In genomic region chr18:35040988-35041751, GRCh38 we compare ENCODE assay signal across 8 cellular contexts. TPM values are rescaled to one million over a fixed set of nuclear protein-coding genes. Genes with fewer than 3 reads are reported as not detected.
DNase-seq lines count a peak whose midpoint lies in the region; ATAC-seq and TF ChIP-seq lines count a peak whose summit lies in the region.

Gene MAPRE2, plus strand, starts transcription at chr18:35041413. Its CDS starts 127 bp downstream, at chr18:35041540.

- TF ChIP-seq CTCF in chondrocyte (IDR thresholded peaks at IDR 0.05) (no peak), kidney epithelial cell (IDR thresholded peaks at IDR 0.05; ENCODE audit: insufficient read depth, low read length, poor library complexity, severe bottlenecking) (no peak)

- H3K4me3 Mint-ChIP-seq in chondrocyte (ENCODE audit: unreplicated experiment): peak within 1 kb of the TSS; percentile 95

- H3K27me3 ChIP-seq in kidney epithelial cell (ENCODE audit: control insufficient read depth, insufficient read depth, low read length): no peaks in the 10 kb centered on the region

- H3K4me3 ChIP-seq in kidney epithelial cell (ENCODE audit: low read depth, low read length): peak within 1 kb of the TSS; percentile 94

- DNase-seq in AG20443 (ENCODE audit: low spot score): peak; percentile 99
- peak; percentile 99 for DNase-seq in NCI-H510A (lab: John Stamatoyannopoulos, UW)
- DNase-seq in activated CD4-positive, alpha-beta T cell treated with anti-CD3 and anti-CD28 coated beads for 24 hours (ENCODE audit: low read depth in 2 of 2): peak; percentile 98 to 99
- DNase-seq in chondrocyte (ENCODE audit: low spot score): peak; percentile 99
- peak; percentile 86 for DNase-seq in kidney epithelial cell (ENCODE audit: low read depth)
- DNase-seq in stimulated activated CD4-positive, alpha-beta T cell treated with anti-CD3 and anti-CD28 coated beads, Interleukin-15, amount 100 ng/mL, for 48 hours (ENCODE audit: low read depth in 2 of 2): peak; percentile 95 to 99

- H3K36me3 Mint-ChIP-seq in chondrocyte (ENCODE audit: low read depth): no peaks in the 10 kb centered on the region

- no peaks in the 10 kb centered on the region for H3K36me3 ChIP-seq in kidney epithelial cell (ENCODE audit: control insufficient read depth, insufficient read depth, low read length)

- ATAC-seq in HG03432 (IDR thresholded peaks at IDR 0.05; ENCODE audit: unreplicated experiment): peak; percentile 83

- peak within 1 kb of the TSS; percentile 87 for H3K27ac Mint-ChIP-seq in chondrocyte (ENCODE audit: unreplicated experiment)

- peak; percentile 92 for TF ChIP-seq POLR2A in GM19099 (IDR thresholded peaks at IDR 0.05; ENCODE audit: extremely low read depth, insufficient read length, low read depth)

- no peaks in the 10 kb centered on the region for H3K9me3 Mint-ChIP-seq in chondrocyte (ENCODE audit: low read depth)

- H3K4me1 Mint-ChIP-seq in chondrocyte (ENCODE audit: low read depth): peaks cover 38% of the 10 kb centered on the region

- H3K27me3 Mint-ChIP-seq in chondrocyte (ENCODE audit: low read depth): no peaks in the 10 kb centered on the region

RNA-seq across cellular contexts. Expression of gene MAPRE2, which starts in this region (rescaled TPM):
- total RNA-seq in chondrocyte (23.4 to 30.3 TPM (median 26.0 TPM) in 3 replicates), kidney epithelial cell (11.6 and 16.2 TPM in 2 replicates)

Comparison
In these comparisons a context has a peak if more than half of its experiments do, and no peak if none do; other contexts are left out.
1. Peak in every context shown above with its lines: DNase-seq, ATAC-seq and H3K4me3 ChIP-seq.